ENCODE assay signal across 1 cellular context in the genomic region with DNA sequence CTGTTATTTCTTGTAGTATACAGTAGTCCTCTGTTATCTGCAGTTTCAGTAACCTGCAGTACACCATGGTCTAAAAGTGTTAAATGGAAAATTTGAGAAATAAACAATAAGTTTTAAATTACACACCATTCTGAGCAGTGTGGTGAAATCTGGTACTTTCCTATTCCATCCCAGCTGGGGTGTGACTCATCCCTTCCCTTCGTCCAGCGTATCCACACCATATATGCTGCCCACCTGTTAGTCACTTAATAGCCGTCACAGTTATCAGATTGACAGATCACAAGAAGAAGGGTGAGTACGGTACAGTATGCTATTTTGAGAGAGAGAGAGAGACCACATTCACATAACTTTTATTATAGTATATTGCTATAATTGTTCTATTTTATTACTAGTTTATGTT.
A peak's percentile ranks its signal among the peaks of the same experiment; 100 is the strongest.
TF ChIP-seq lines count a peak whose summit lies in the region.

No MANE protein-coding gene starts in this region.

TF ChIP-seq in HEK293, 187 proteins besides CTCF, POLR2A, EP300 and RAD21 (continued from another document):
- TF ChIP-seq BCL11A (tag by site-specific recombination; IDR thresholded peaks at IDR 0.05; ENCODE audit: low read depth) (peak; percentile 69; the same call in 1 of the 2 replicates), ZNF311 (tag by site-specific recombination; IDR thresholded peaks at IDR 0.05; ENCODE audit: borderline replicate concordance) (no peak)
- TF ChIP-seq, protein P1, sequence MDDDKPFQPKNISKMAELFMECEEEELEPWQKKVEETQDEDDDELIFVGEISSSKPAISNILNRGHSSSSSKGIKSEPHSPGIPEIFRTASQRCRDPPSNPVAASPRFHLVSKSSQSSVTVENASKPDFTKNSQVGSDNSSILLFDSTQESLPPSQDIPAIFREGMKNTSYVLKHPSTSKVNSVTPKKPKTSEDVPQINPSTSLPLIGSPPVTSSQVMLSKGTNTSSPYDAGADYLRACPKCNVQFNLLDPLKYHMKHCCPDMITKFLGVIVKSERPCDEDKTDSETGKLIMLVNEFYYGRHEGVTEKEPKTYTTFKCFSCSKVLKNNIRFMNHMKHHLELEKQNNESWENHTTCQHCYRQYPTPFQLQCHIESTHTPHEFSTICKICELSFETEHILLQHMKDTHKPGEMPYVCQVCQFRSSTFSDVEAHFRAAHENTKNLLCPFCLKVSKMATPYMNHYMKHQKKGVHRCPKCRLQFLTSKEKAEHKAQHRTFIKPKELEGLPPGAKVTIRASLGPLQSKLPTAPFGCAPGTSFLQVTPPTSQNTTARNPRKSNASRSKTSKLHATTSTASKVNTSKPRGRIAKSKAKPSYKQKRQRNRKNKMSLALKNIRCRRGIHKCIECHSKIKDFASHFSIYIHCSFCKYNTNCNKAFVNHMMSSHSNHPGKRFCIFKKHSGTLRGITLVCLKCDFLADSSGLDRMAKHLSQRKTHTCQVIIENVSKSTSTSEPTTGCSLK (tag by site-specific recombination; IDR thresholded peaks at IDR 0.05): no peak
